Comparison of ENCODE assay signal across 10 cellular contexts in the genomic region with DNA sequence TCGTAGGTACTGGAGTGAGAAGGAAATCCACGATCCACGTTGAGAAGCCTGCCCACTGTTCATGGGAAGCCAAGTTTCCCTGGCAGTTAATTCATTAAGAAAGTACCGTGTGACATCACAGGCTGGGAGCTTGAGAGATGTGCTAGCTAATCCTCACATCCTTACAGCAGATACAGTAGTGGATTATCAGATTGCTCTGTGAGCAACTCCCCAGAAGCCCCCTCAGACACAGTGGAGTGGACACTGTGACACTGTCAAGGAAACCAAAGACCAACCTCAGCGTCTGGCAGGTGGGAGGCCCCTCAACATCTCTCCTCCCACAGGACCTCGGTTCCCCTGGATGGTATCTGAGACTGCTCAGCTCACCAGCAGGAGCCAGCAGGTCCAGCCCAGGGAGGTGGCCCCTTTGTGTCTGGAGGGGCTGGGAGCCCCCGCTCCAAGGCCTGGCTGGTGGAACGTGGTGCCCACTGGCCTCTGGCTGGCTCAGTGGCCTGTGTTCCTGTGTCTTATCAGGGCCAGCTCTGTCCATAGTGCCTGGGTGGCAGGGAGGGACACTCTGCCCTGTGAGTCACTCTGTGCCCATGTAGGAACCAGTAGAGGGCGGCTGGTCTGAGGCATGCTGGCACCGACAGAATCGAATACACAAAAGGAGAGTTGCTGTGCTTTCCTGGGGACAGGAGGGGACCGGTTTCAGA. TPM values are rescaled to one million over a fixed set of nuclear protein-coding genes. Genes with fewer than 3 reads are reported as not detected.
DNase-seq lines count a peak whose midpoint lies in the region; ATAC-seq and TF ChIP-seq lines count a peak whose summit lies in the region.
"Had no signal": no experiment of that assay in that cellular context is flagged by ENCODE, and none has a peak within 500 bp of the region (broad histone marks: within the 10 kb centered on the region; RNA-seq: fewer than 3 reads in every experiment).

No MANE protein-coding gene starts in this region.

- H4K91ac ChIP-seq in trophoblast cell (ENCODE audit: low read depth, low read length), result no peak overlapping the region

- H3K27ac ChIP-seq in WERI-Rb-1 (peak overlapping the region; percentile 90), heart right ventricle (peak overlapping the region; percentile 51 to 98 (median 90)), trophoblast cell (ENCODE audit: low read depth, low read length) (no peak overlapping the region)

- H3K27me3 ChIP-seq in WERI-Rb-1 (ENCODE audit: insufficient read depth, low read depth, severe bottlenecking), result no peaks in the 10 kb centered on the region
- no peaks in the 10 kb centered on the region for H3K27me3 ChIP-seq in heart right ventricle
- no peaks in the 10 kb centered on the region for H3K27me3 ChIP-seq in trophoblast cell (ENCODE audit: insufficient read depth, low read length)

- H3K9me3 Mint-ChIP-seq in activated CD4-positive, alpha-beta T cell treated with anti-CD3 and anti-CD28 coated beads, Interleukin-2, amount 10 ng/mL, durations not matched to agents 7 days and 5 days, result no peaks in the 10 kb centered on the region

- peak overlapping the region; percentile 0 for H3K4ac ChIP-seq in trophoblast cell (ENCODE audit: low read depth, low read length)

- no peak overlapping the region for H2AK5ac ChIP-seq in trophoblast cell (ENCODE audit: low read length)

- H3K27ac Mint-ChIP-seq in activated CD4-positive, alpha-beta T cell treated with anti-CD3 and anti-CD28 coated beads, Interleukin-2, amount 10 ng/mL, durations not matched to agents 7 days and 5 days, result no peak overlapping the region

- H2BK120ac ChIP-seq in trophoblast cell (ENCODE audit: insufficient read depth, low read length, poor library complexity), result no peak overlapping the region

- POLR2A ChIA-PET in activated CD4-positive, alpha-beta T cell treated with anti-CD3 and anti-CD28 coated beads, Interleukin-2, amount 10 ng/mL, durations not matched to agents 7 days and 5 days (lab: Charles Lee), result no interaction called here

- H2BK12ac ChIP-seq in trophoblast cell (ENCODE audit: low read length), result no peak overlapping the region

- H3K4me3 Mint-ChIP-seq in activated CD4-positive, alpha-beta T cell treated with anti-CD3 and anti-CD28 coated beads, Interleukin-2, amount 10 ng/mL, durations not matched to agents 7 days and 5 days, result no peak overlapping the region

- H3K18ac ChIP-seq in trophoblast cell (ENCODE audit: low read length), result no peak overlapping the region

- H3K27me3 Mint-ChIP-seq in activated CD4-positive, alpha-beta T cell treated with anti-CD3 and anti-CD28 coated beads, Interleukin-2, amount 10 ng/mL, durations not matched to agents 7 days and 5 days, result no peaks in the 10 kb centered on the region

- TF ChIP-seq CTCF in WERI-Rb-1 (IDR thresholded peaks at IDR 0.05; ENCODE audit: low read depth, low read length), result no peak
- TF ChIP-seq CTCF in heart right ventricle (IDR thresholded peaks at IDR 0.05), result peak in 2 of 9 donors; percentile 22 to 35

- H3K14ac ChIP-seq in trophoblast cell (ENCODE audit: low read length), result no peak overlapping the region

- H3K4me2 ChIP-seq in trophoblast cell (ENCODE audit: low read length), result no peak overlapping the region

- peaks cover 45% of the 10 kb centered on the region for H3K4me1 Mint-ChIP-seq in activated CD4-positive, alpha-beta T cell treated with anti-CD3 and anti-CD28 coated beads, Interleukin-2, amount 10 ng/mL, durations not matched to agents 7 days and 5 days

- H3K4me1 ChIP-seq in heart right ventricle, result peaks cover 9 to 92% (median 69%) of the 10 kb centered on the region in 9 donors
- H3K4me1 ChIP-seq in trophoblast cell (ENCODE audit: control insufficient read depth in 1 of 2, insufficient read depth in 2 of 2, low read length in 2 of 2), result peaks cover 0 to 5% of the 10 kb centered on the region in 2 experiments

- DNase-seq in CD1c-positive myeloid dendritic cell (ENCODE audit: extremely low spot score) (peak; percentile 22), WERI-Rb-1 (peak; percentile 87), heart right ventricle (peak; percentile 59 to 80), trophoblast cell (no peak), foreskin melanocyte (no peak), NCI-H2196 (lab: John Stamatoyannopoulos, UW; ENCODE audit: unreplicated experiment) (no peak), SKM-1 treated with dmso at 0.1 percent for 144 hours (lab: John Stamatoyannopoulos, UW; ENCODE audit: unreplicated experiment) (no peak)
- no peak for DNase-seq in activated CD4-positive, alpha-beta T cell treated with anti-CD3 and anti-CD28 coated beads, Interleukin-2, amount 10 ng/mL, durations not matched to agents 7 days and 5 days
- DNase-seq: NCI-H1417 treated with DMSO at 0.1 percent for 48 hours, T-helper 9 cell had no signal

- H3K79me2 ChIP-seq in trophoblast cell (ENCODE audit: control insufficient read depth, insufficient read depth, low read length, poor library complexity), result no peaks in the 10 kb centered on the region

- intact Hi-C loops in heart right ventricle (cut with DNase I), result loop anchor here in 3 of 10 donors (5.0 to 10.0 kb wide), 3 partner anchors 42 to 180 kb away; a partner anchor contains a TSS

- no peak overlapping the region for H4K8ac ChIP-seq in trophoblast cell (ENCODE audit: low read depth, low read length)

- peaks cover 19% of the 10 kb centered on the region for H3K36me3 Mint-ChIP-seq in activated CD4-positive, alpha-beta T cell treated with anti-CD3 and anti-CD28 coated beads, Interleukin-2, amount 10 ng/mL, durations not matched to agents 7 days and 5 days (ENCODE audit: low read depth)

- H3K36me3 ChIP-seq in WERI-Rb-1 (peaks cover 64% of the 10 kb centered on the region), heart right ventricle (peaks cover 0 to 36% (median 3%) of the 10 kb centered on the region in 9 donors), trophoblast cell (ENCODE audit: control insufficient read depth in 1 of 2, insufficient read depth in 2 of 2, low read length in 2 of 2) (peaks cover 15% of the 10 kb centered on the region in 2 experiments)

- ATAC-seq in heart right ventricle, result peak; percentile 84 to 95 (median 92)

- H3K4me3 ChIP-seq in WERI-Rb-1 (ENCODE audit: low read depth, low read length) (peak overlapping the region; percentile 15; the same call in 1 of the 2 replicates), heart right ventricle (no peak overlapping the region), trophoblast cell (ENCODE audit: low read depth, low read length) (no peak overlapping the region)

- no peak overlapping the region for H2AFZ ChIP-seq in trophoblast cell (ENCODE audit: insufficient read depth, low read length, poor library complexity)

- no peak overlapping the region for H4K12ac ChIP-seq in trophoblast cell (ENCODE audit: low read depth, low read length)

- H3K9ac ChIP-seq in trophoblast cell (ENCODE audit: low read length), result no peak overlapping the region

- no peak overlapping the region for H3K23ac ChIP-seq in trophoblast cell (ENCODE audit: low read length)

- no peaks in the 10 kb centered on the region for H3K79me1 ChIP-seq in trophoblast cell (ENCODE audit: low read length)

- CTCF ChIA-PET in activated CD4-positive, alpha-beta T cell treated with anti-CD3 and anti-CD28 coated beads, Interleukin-2, amount 10 ng/mL, durations not matched to agents 7 days and 5 days (lab: Charles Lee), result no interaction called here

- H3K9me3 ChIP-seq in WERI-Rb-1 (ENCODE audit: severe bottlenecking) (no peaks in the 10 kb centered on the region), heart right ventricle (no peaks in the 10 kb centered on the region), trophoblast cell (ENCODE audit: insufficient read depth, low read depth, low read length) (no peaks in the 10 kb centered on the region)

- H2BK5ac ChIP-seq in trophoblast cell (ENCODE audit: low read depth, low read length, poor library complexity), result no peak overlapping the region

- 40 to 55% methylated on average over 12 of the region's 12 CpGs for WGBS in heart right ventricle, 2 donors
- no CpG with 5 or more reads among the region's 12 CpGs for WGBS in trophoblast cell (ENCODE audit: extremely low coverage, insufficient coverage, insufficient read length)

RNA-seq across cellular contexts. Expression of a gene that starts 7.2 kb away (rescaled TPM):
- 100 to 1,000 TPM; 203 to 462 (median 276) TPM for total RNA-seq in heart right ventricle
- polyA plus RNA-seq in heart right ventricle, result 100 to 1,000 TPM in 1 of 2 donors, 10 to 100 TPM in 1; 83.1 to 250 TPM
- polyA plus RNA-seq in trophoblast cell (2013), result 21.3 and 22.0 TPM in 2 replicates
- total RNA-seq in activated CD4-positive, alpha-beta T cell treated with anti-CD3 and anti-CD28 coated beads, Interleukin-2, amount 10 ng/mL, durations not matched to agents 7 days and 5 days, result 10 to 100 TPM; 28.7 to 30.2 TPM

RNA-seq across cellular contexts. Expression of a gene that starts 59.6 kb away (rescaled TPM):
- 100 to 1,000 TPM in 3 of 10 donors, 10 to 100 TPM in 7; 54.6 to 141 (median 78.0) TPM for total RNA-seq in heart right ventricle
- polyA plus RNA-seq in heart right ventricle, result 100 to 1,000 TPM; 161 to 167 TPM
- 20.3 and 20.9 TPM in 2 replicates for polyA plus RNA-seq in trophoblast cell (2013)
- 10 to 100 TPM; 33.8 to 45.6 TPM for total RNA-seq in activated CD4-positive, alpha-beta T cell treated with anti-CD3 and anti-CD28 coated beads, Interleukin-2, amount 10 ng/mL, durations not matched to agents 7 days and 5 days

Comparison
In these comparisons a context has a peak if more than half of its experiments do, and no peak if none do; other contexts are left out.
1. DNase-seq: peak in CD1c-positive myeloid dendritic cell (single experiment), WERI-Rb-1 (single experiment) and heart right ventricle (2 of 2); none in trophoblast cell (0 of 2), foreskin melanocyte (single experiment), NCI-H2196 (single experiment), activated CD4-positive, alpha-beta T cell treated with anti-CD3 and anti-CD28 coated beads, Interleukin-2, amount 10 ng/mL, durations not matched to agents 7 days and 5 days (single experiment) and SKM-1 treated with dmso at 0.1 percent for 144 hours (single experiment).
2. RNA of a gene that starts 7.2 kb away (total RNA-seq): 203 to 462 TPM in heart right ventricle; 28.7 to 30.2 TPM in activated CD4-positive, alpha-beta T cell treated with anti-CD3 and anti-CD28 coated beads, Interleukin-2, amount 10 ng/mL, durations not matched to agents 7 days and 5 days; every median in the first group is over 4 times any median in the second.